ENCODE assay signal across 8 cellular contexts in the genomic region with DNA sequence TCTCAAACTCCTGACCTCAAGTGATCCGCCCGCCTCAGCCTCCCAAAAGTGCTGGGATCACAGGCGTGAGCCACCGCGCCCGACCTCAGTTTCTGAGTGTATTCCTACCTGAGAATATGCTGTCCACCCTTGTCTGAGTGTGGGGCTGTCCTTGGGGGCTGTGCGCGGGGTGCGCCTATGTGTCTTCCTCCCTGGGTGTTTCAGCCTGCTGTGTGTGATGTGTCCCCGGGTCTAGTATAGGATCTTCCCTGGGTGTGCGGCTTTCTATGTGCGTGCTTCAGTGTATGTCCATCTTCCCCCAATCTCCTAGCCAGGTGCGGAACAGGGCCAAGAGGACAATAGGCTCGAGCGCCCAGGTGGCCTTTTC. TPM values are rescaled to one million over a fixed set of nuclear protein-coding genes. Genes with fewer than 3 reads are reported as not detected.
DNase-seq lines count a peak whose midpoint lies in the region; ATAC-seq, FAIRE-seq and TF ChIP-seq lines count a peak whose summit lies in the region.

No MANE protein-coding gene starts in this region.

- FAIRE-seq in GM12878 (lab: Jason Lieb, UNC) = no peak

- 63% methylated on average over 15 of the region's 15 CpGs for WGBS in GM12878 (ENCODE audit: insufficient coverage, insufficient replicate concordance, low lambda C conversion rate, missing lambda C conversion rate)
- 56 to 73% (median 67%) methylated on average over 14 to 15 of the region's 15 CpGs for WGBS in stomach, 5 donors

- BruUV-seq in GM12878 (replicated peaks; lab: Mats Ljungman, UMichigan) = no TSS peak
- BruUV-seq in PC-3 (replicated peaks; lab: Mats Ljungman, UMichigan) = no TSS peak

- H3K27me3 ChIP-seq in GM12878 (replicated peaks in 1 of 2; ENCODE audit: control insufficient read depth in 2 of 2, insufficient read depth in 2 of 2, low read length in 1 of 2) (no peaks in the 10 kb centered on the region), stomach (peaks cover 0 to 16% (median 8%) of the 10 kb centered on the region in 3 donors), PC-3 (ENCODE audit: low read length) (no peaks in the 10 kb centered on the region)

- TF ChIP-seq EP300 in GM12878 (IDR thresholded peaks at IDR 0.05; ENCODE audit: borderline replicate concordance in 1 of 2, control insufficient read depth in 1 of 2, low read depth in 2 of 2, low read length in 2 of 2) = no peak
- TF ChIP-seq EP300 in stomach (IDR thresholded peaks at IDR 0.05) = no peak

- intact Hi-C loops in GM12878 (cut with micrococcal nuclease; ENCODE audit: unreplicated experiment) (no loop called here), left colon (cut with DNase I, micrococcal nuclease) (no loop called here), stomach (cut with DNase I; ENCODE audit: low total_unique reads) (no loop called here), PC-3 (cut with micrococcal nuclease) (no loop called here)

- H3K36me3 ChIP-seq in HEK293 (ENCODE audit: control insufficient read depth in 2 of 2, insufficient read depth in 1 of 2, low read length in 2 of 2) = no peaks in the 10 kb centered on the region
- no peaks in the 10 kb centered on the region for H3K36me3 ChIP-seq in GM12878 (ENCODE audit: control insufficient read depth in 2 of 2, insufficient read depth in 2 of 2, low read length in 1 of 2)
- H3K36me3 ChIP-seq in stomach = no peaks in the 10 kb centered on the region
- no peaks in the 10 kb centered on the region for H3K36me3 ChIP-seq in PC-3 (ENCODE audit: low read depth, low read length)

- H4K20me1 ChIP-seq in GM12878 (ENCODE audit: control insufficient read depth, insufficient read depth) (no peaks in the 10 kb centered on the region), PC-3 (ENCODE audit: low read length) (no peaks in the 10 kb centered on the region)

- RAD21 ChIA-PET in GM12878 (lab: Charles Lee; ENCODE audit: unreplicated experiment) = interaction anchor here (0.7 to 3.8 kb wide), 5 partner anchors 9 to 67 kb away, joined by 3 to 22 read pairs (median 4); no protein-coding TSS in a partner anchor

- no peaks in the 10 kb centered on the region for H3K9me3 ChIP-seq in HEK293 (ENCODE audit: control insufficient read depth, insufficient read depth, low read depth, low read length)
- no peaks in the 10 kb centered on the region for H3K9me3 ChIP-seq in GM12878 (replicated peaks; ENCODE audit: control insufficient read depth, insufficient read depth, low read length)
- H3K9me3 ChIP-seq in stomach = no peaks in the 10 kb centered on the region
- H3K9me3 ChIP-seq in PC-3 (ENCODE audit: low read length) = no peaks in the 10 kb centered on the region

- H3K79me2 ChIP-seq in GM12878 (ENCODE audit: control insufficient read depth, insufficient read depth, low read length) (no peaks in the 10 kb centered on the region), PC-3 (ENCODE audit: low read length) (no peaks in the 10 kb centered on the region)

- no peak for TF ChIP-seq CTCF in HEK293 (tag by site-specific recombination; IDR thresholded peaks at IDR 0.05)
- no peak for TF ChIP-seq CTCF in GM12878 (IDR thresholded peaks at IDR 0.05 in 2 of 3, conservative IDR thresholded peaks at IDR 0.05 in 1 of 3; ENCODE audit: control insufficient read depth in 2 of 3, extremely low read depth in 1 of 3, insufficient read depth in 1 of 3, low read depth in 3 of 3, low read length in 3 of 3)
- TF ChIP-seq CTCF in stomach (IDR thresholded peaks at IDR 0.05) = no peak
- no peak for TF ChIP-seq CTCF in PC-3 (conservative IDR thresholded peaks at IDR 0.05; ENCODE audit: low read depth, low read length)

- H3K27ac ChIP-seq in HEK293 (ENCODE audit: extremely low read depth, low read depth, low read length) (no peak overlapping the region), GM12878 (ENCODE audit: control insufficient read depth, insufficient read depth) (no peak overlapping the region), stomach (peak overlapping the region in 4 of 5 donors; percentile 81 to 90 (median 84)), PC-3 (ENCODE audit: low read length) (no peak overlapping the region)

- H2AFZ ChIP-seq in GM12878 (ENCODE audit: control insufficient read depth, low read depth, low read length) = peak overlapping the region; percentile 24; the same call in 1 of the 2 replicates
- no peak overlapping the region for H2AFZ ChIP-seq in PC-3 (ENCODE audit: low read length)

- peak overlapping the region; percentile 12; the same call in 1 of the 2 replicates for H3K4me3 ChIP-seq in HEK293 (ENCODE audit: low read depth, low read length)
- H3K4me3 ChIP-seq in GM12878 = no peak overlapping the region
- H3K4me3 ChIP-seq in stomach = peak overlapping the region; percentile 57 to 68 (median 62)
- no peak overlapping the region for H3K4me3 ChIP-seq in PC-3 (ENCODE audit: low read length)

- in situ Hi-C loops in GM12878 (cut with MboI) = no loop called here

- no peak for TF ChIP-seq POLR2A in GM12878 (IDR thresholded peaks at IDR 0.05; ENCODE audit: low read depth, low read length)
- no peak for TF ChIP-seq POLR2A in stomach (IDR thresholded peaks at IDR 0.05)

- H3K4me2 ChIP-seq in GM12878 (ENCODE audit: control insufficient read depth, insufficient read depth) = peak overlapping the region; percentile 70
- no peak overlapping the region for H3K4me2 ChIP-seq in PC-3 (ENCODE audit: low read length)

- H3K9ac ChIP-seq in GM12878 (ENCODE audit: control insufficient read depth, insufficient read depth, low read length) = no peak overlapping the region
- no peak overlapping the region for H3K9ac ChIP-seq in PC-3 (ENCODE audit: low read length)

- H3F3A ChIP-seq in PC-3 (ENCODE audit: low read length, unreplicated experiment) = no peaks in the 10 kb centered on the region

- CTCF ChIA-PET in HEK293 (lab: Yijun Ruan, JAX) = interaction anchor here (2.0 to 2.2 kb wide), 2 partner anchors 13 to 22 kb away, joined by 7 read pairs; no protein-coding TSS in a partner anchor
- CTCF ChIA-PET in GM12878 (lab: Yijun Ruan, JAX) = interaction anchor here (1.4 to 1.6 kb wide), 3 partner anchors 10 to 24 kb away, joined by 3 to 6 read pairs (median 4); no protein-coding TSS in a partner anchor
- CTCF ChIA-PET in PC-3 (lab: Charles Lee) = no interaction called here

- SMC1A ChIA-PET in GM12878 (lab: Charles Lee; ENCODE audit: uncharacterized antibody, unreplicated experiment) = interaction anchor here (5.1 to 16.8 kb wide), 3 partner anchors 8 to 28 kb away, joined by 47 to 419 read pairs (median 216); a partner anchor contains a TSS

- DNase-seq in GM12878 (ENCODE audit: low read depth, low spot score) (no peak), left colon (no peak), stomach (no peak), NCI-H2029 (lab: John Stamatoyannopoulos, UW) (no peak), PC-3 (no peak)
- no peak for DNase-seq in central memory CD4-positive, alpha-beta T cell
- DNase-seq in stimulated activated CD4-positive, alpha-beta T cell treated with anti-CD3 and anti-CD28 coated beads, Interleukin-1b, Interleukin-23, amount 100 ng/mL, for 48 hours = no peak

- TF ChIP-seq RAD21 in GM12878 (IDR thresholded peaks at IDR 0.05; ENCODE audit: insufficient read depth, low read depth, low read length) = no peak

- H3K9me2 ChIP-seq in PC-3 (replicated peaks; ENCODE audit: low read length) = no peaks in the 10 kb centered on the region

- H3K4me1 ChIP-seq in HEK293 (ENCODE audit: control insufficient read depth, insufficient read depth, low read length) (peaks cover 4% of the 10 kb centered on the region), GM12878 (ENCODE audit: control insufficient read depth, insufficient read depth, low read length) (peaks cover 18% of the 10 kb centered on the region), stomach (peaks cover 28 to 52% (median 34%) of the 10 kb centered on the region in 4 donors), PC-3 (ENCODE audit: insufficient read depth, low read length) (0 out of 2 replicates have a peak, but pooled peaks cover 4% of the 10 kb centered on the region)

- ATAC-seq in GM12878 (peak; percentile 42), left colon (peak; percentile 16), PC-3 (no peak; the same call in 1 of the 2 replicates)

- POLR2A ChIA-PET in HEK293 (lab: Yijun Ruan, JAX) (interaction anchor here (3.4 kb wide), 1 partner anchor 8 kb away, joined by 16 read pairs; a partner anchor contains a TSS), GM12878 (lab: Charles Lee) (interaction anchor here (0.5 to 14.7 kb wide), 6 partner anchors 8 to 26 kb away, joined by 3 to 271 read pairs (median 6); no protein-coding TSS in a partner anchor), PC-3 (lab: Charles Lee; ENCODE audit: unreplicated experiment) (no interaction called here)

RNA-seq across cellular contexts. Expression of a gene that starts 8.3 kb away (rescaled TPM):
- 69.8 and 72.4 TPM in 2 replicates for total RNA-seq in GM12878 (2013; cell fraction: nucleolus; rRNA removed)
- total RNA-seq in GM12878 (2014; rRNA removed) (403 and 449 TPM in 2 replicates), GM12878 (2014; rRNA removed; fragmentation: Illumina TruSeq; extraction: Trizol) (129 and 136 TPM in 2 replicates), GM12878 (2021) (278 and 285 TPM in 2 replicates), left colon (100 to 1,000 TPM; 131 to 223 TPM), stomach (1,000 to 10,000 TPM in 1 of 5 donors, 100 to 1,000 TPM in 3, 10 to 100 TPM in 1; 90.6 to 1,101 (median 120) TPM), PC-3 (2014; rRNA removed) (77.7 and 92.5 TPM in 2 replicates)
- polyA plus RNA-seq in GM12878 (2011; ENCODE audit: low read depth) = 28.8 TPM
- polyA plus RNA-seq in GM12878 (2011; rRNA removed) (33.6 and 44.0 TPM in 2 replicates), GM12878 (2014; fragmentation: Illumina TruSeq; extraction: Trizol) (44.0 and 122 TPM in 2 replicates), GM12878 (2014; fragmentation: Nextera tagmentation; extraction: Ambion mirVana) (100 to 1,000 TPM in 1 of 2 experiments, 10 to 100 TPM in 1; 42.7 to 104 TPM), GM12878 (2014; rRNA removed) (389 and 394 TPM in 2 replicates), GM12878 (2016; fragmentation: Nextera tagmentation; extraction: Ambion mirVana) (100 to 1,000 TPM; 459 to 475 TPM), stomach (100 to 1,000 TPM in 2 of 3 donors, 10 to 100 TPM in 1; 79.4 to 226 (median 139) TPM)
- 121 and 124 TPM in 2 replicates for polyA plus RNA-seq in GM12878 (2011; cell fraction: cytosol; rRNA removed)
- polyA plus RNA-seq in GM12878 (2011; cell fraction: nucleus; rRNA removed) = 76.0 and 85.6 TPM in 2 replicates
- polyA plus RNA-seq in GM12878 (2012) = 61.0 and 127 TPM in 2 replicates
- polyA minus RNA-seq in GM12878 (2011; rRNA and poly(A)+ RNA removed) = 19.2 and 51.3 TPM in 2 replicates
- 35.9 and 41.3 TPM in 2 replicates for polyA minus RNA-seq in GM12878 (2011; cell fraction: cytosol; rRNA and poly(A)+ RNA removed)
- polyA minus RNA-seq in GM12878 (2011; cell fraction: nucleus; rRNA and poly(A)+ RNA removed) = 76.6 and 97.0 TPM in 2 replicates

RNA-seq across cellular contexts. Expression of a gene that starts 36.6 kb away (rescaled TPM):
- total RNA-seq in GM12878 (2013; cell fraction: nucleolus; rRNA removed) = 14.2 and 14.7 TPM in 2 replicates
- total RNA-seq in GM12878 (2014; rRNA removed) = 23.7 and 24.6 TPM in 2 replicates
- total RNA-seq in GM12878 (2014; rRNA removed; fragmentation: Illumina TruSeq; extraction: Trizol) = 13.4 and 14.7 TPM in 2 replicates
- 24.0 and 27.2 TPM in 2 replicates for total RNA-seq in GM12878 (2021)
- 3.7 TPM for polyA plus RNA-seq in GM12878 (2011; ENCODE audit: low read depth)
- polyA plus RNA-seq in GM12878 (2011; rRNA removed) = 2.3 and 3.8 TPM in 2 replicates
- polyA plus RNA-seq in GM12878 (2011; cell fraction: cytosol; rRNA removed) = 5.3 and 5.9 TPM in 2 replicates
- polyA plus RNA-seq in GM12878 (2011; cell fraction: nucleus; rRNA removed) = 6.6 and 13.6 TPM in 2 replicates
- 3.7 and 5.5 TPM in 2 replicates for polyA plus RNA-seq in GM12878 (2012)
- polyA plus RNA-seq in GM12878 (2014; fragmentation: Illumina TruSeq; extraction: Trizol) = 9.0 and 14.5 TPM in 2 replicates
- polyA plus RNA-seq in GM12878 (2014; fragmentation: Nextera tagmentation; extraction: Ambion mirVana) = 1 to 10 TPM; 4.3 to 4.6 TPM
- polyA plus RNA-seq in GM12878 (2014; rRNA removed) = 10.4 and 12.2 TPM in 2 replicates
- polyA plus RNA-seq in GM12878 (2016; fragmentation: Nextera tagmentation; extraction: Ambion mirVana) = 10 to 100 TPM; 17.5 to 18.0 TPM
- polyA minus RNA-seq in GM12878 (2011; rRNA and poly(A)+ RNA removed) = 6.4 and 10.4 TPM in 2 replicates
- polyA minus RNA-seq in GM12878 (2011; cell fraction: cytosol; rRNA and poly(A)+ RNA removed) = 4.5 and 6.9 TPM in 2 replicates
- 4.4 and 8.8 TPM in 2 replicates for polyA minus RNA-seq in GM12878 (2011; cell fraction: nucleus; rRNA and poly(A)+ RNA removed)
- total RNA-seq in left colon = 10 to 100 TPM; 10.9 to 12.1 TPM
- total RNA-seq in stomach = 10 to 100 TPM in 1 of 5 donors, 1 to 10 TPM in 3, under 1 TPM in 1; 0.58 to 27.8 (median 3.5) TPM
- 1 to 10 TPM in 1 of 3 donors, under 1 TPM in 2; 0.61 to 3.2 (median 0.87) TPM for polyA plus RNA-seq in stomach
- 7.0 and 8.3 TPM in 2 replicates for total RNA-seq in PC-3 (2014; rRNA removed)

Comparison
In these comparisons a context has a peak if more than half of its experiments do, and no peak if none do; other contexts are left out.
1. H3K27ac ChIP-seq: peak in stomach (4 of 5); none in HEK293 (single experiment), GM12878 (single experiment) and PC-3 (single experiment).
2. H3K4me3 ChIP-seq: peak in HEK293 (single experiment) and stomach (4 of 4); none in GM12878 (single experiment) and PC-3 (single experiment).